In genomic region chrX:150849996-150850720, GRCh38 we compare ENCODE assay signal across 27 cellular contexts. TPM values are rescaled to one million over a fixed set of nuclear protein-coding genes. Genes with fewer than 3 reads are reported as not detected.
DNase-seq lines count a peak whose midpoint lies in the region; ATAC-seq, FAIRE-seq and TF ChIP-seq lines count a peak whose summit lies in the region.
"Had no signal": no experiment of that assay in that cellular context is flagged by ENCODE, and none has a peak within 500 bp of the region (broad histone marks: within the 10 kb centered on the region; RNA-seq: fewer than 3 reads in every experiment).

No MANE protein-coding gene starts in this region.

- H3K36me3 ChIP-seq in RWPE2 (ENCODE audit: low read depth), result no peaks in the 10 kb centered on the region
- no peaks in the 10 kb centered on the region for H3K36me3 ChIP-seq in suprapubic skin
- no peaks in the 10 kb centered on the region for H3K36me3 ChIP-seq in pancreas
- no peaks in the 10 kb centered on the region for H3K36me3 ChIP-seq in GM23338 (ENCODE audit: insufficient read depth)
- H3K36me3 ChIP-seq: HAP-1, heart right ventricle had no signal

- TF ChIP-seq POLR2A in suprapubic skin (IDR thresholded peaks at IDR 0.05), result no peak

- H3K9me2 ChIP-seq in GM23338 (ENCODE audit: insufficient read depth), result no peaks in the 10 kb centered on the region

- peaks cover 8% of the 10 kb centered on the region; the same call in 2 of the 3 replicates for H3K4me1 Mint-ChIP-seq in GM23338

- peaks cover 23% of the 10 kb centered on the region for H3K4me1 ChIP-seq in RWPE2 (ENCODE audit: insufficient read depth, poor library complexity, severe bottlenecking)
- peaks cover 10% of the 10 kb centered on the region for H3K4me1 ChIP-seq in foreskin keratinocyte
- peaks cover 3% of the 10 kb centered on the region for H3K4me1 ChIP-seq in suprapubic skin
- H3K4me1 ChIP-seq in pancreas, result peaks cover 0 to 4% (median 0%) of the 10 kb centered on the region in 3 donors
- no peaks in the 10 kb centered on the region for H3K4me1 ChIP-seq in GM23338 (ENCODE audit: insufficient read depth)
- H3K4me1 ChIP-seq: Caco-2, HAP-1 had no signal

- WGBS in suprapubic skin, result 72% methylated on average over 2 of the region's 3 CpGs
- 60 to 92% methylated on average over 3 of the region's 3 CpGs for WGBS in pancreas, 2 donors

- no peak overlapping the region for H2AFZ ChIP-seq in GM23338

- no peak overlapping the region for H3K4me3 Mint-ChIP-seq in GM23338
- H3K4me3 Mint-ChIP-seq: activated CD4-positive, alpha-beta memory T cell treated with anti-CD3 and anti-CD28 coated beads for 36 hours; activated naive CD4-positive, alpha-beta T cell treated with anti-CD3 and anti-CD28 coated beads, Interleukin-2, amount 50 U/mL, for 24 hours; activated T-helper 17 cell treated with anti-CD3 and anti-CD28 coated beads, Interleukin-2, amount 50 U/mL, for 72 hours had no signal

- no peaks in the 10 kb centered on the region for H3K27me3 Mint-ChIP-seq in GM23338 (ENCODE audit: insufficient read depth, low read depth, poor library complexity)
- H3K27me3 Mint-ChIP-seq: activated CD4-positive, alpha-beta memory T cell treated with anti-CD3 and anti-CD28 coated beads for 36 hours; activated naive CD4-positive, alpha-beta T cell treated with anti-CD3 and anti-CD28 coated beads, Interleukin-2, amount 50 U/mL, for 24 hours; activated T-helper 17 cell treated with anti-CD3 and anti-CD28 coated beads, Interleukin-2, amount 50 U/mL, for 72 hours had no signal

- no peak for TF ChIP-seq EP300 in suprapubic skin (IDR thresholded peaks at IDR 0.05)

- H3K9me3 Mint-ChIP-seq in activated naive CD4-positive, alpha-beta T cell treated with anti-CD3 and anti-CD28 coated beads, Interleukin-2, amount 50 U/mL, for 72 hours, result peaks cover 0 to 2% of the 10 kb centered on the region in 2 donors
- no peaks in the 10 kb centered on the region for H3K9me3 Mint-ChIP-seq in GM23338
- H3K9me3 Mint-ChIP-seq: activated CD4-positive, alpha-beta memory T cell treated with anti-CD3 and anti-CD28 coated beads for 36 hours; activated naive CD4-positive, alpha-beta T cell treated with anti-CD3 and anti-CD28 coated beads, Interleukin-2, amount 50 U/mL, for 24 hours; activated T-helper 17 cell treated with anti-CD3 and anti-CD28 coated beads, Interleukin-2, amount 50 U/mL, for 72 hours had no signal

- H4K20me1 ChIP-seq in GM23338 (replicated peaks; ENCODE audit: insufficient read depth), result no peaks in the 10 kb centered on the region

- H3K4me3 ChIP-seq in RWPE2 (ENCODE audit: severe bottlenecking) (no peak overlapping the region), suprapubic skin (no peak overlapping the region), pancreas (no peak overlapping the region), GM23338 (no peak overlapping the region)
- H3K4me3 ChIP-seq: GM12878, HAP-1, heart right ventricle had no signal

- H3K9me3 ChIP-seq in RWPE2 (ENCODE audit: severe bottlenecking), result no peaks in the 10 kb centered on the region
- H3K9me3 ChIP-seq in suprapubic skin, result no peaks in the 10 kb centered on the region
- no peaks in the 10 kb centered on the region for H3K9me3 ChIP-seq in pancreas
- H3K9me3 ChIP-seq: Caco-2, HAP-1, heart right ventricle had no signal

- intact Hi-C loops in pancreas (cut with DNase I), result no loop called here

- H3K27me3 ChIP-seq in RWPE2 (ENCODE audit: insufficient read depth, poor library complexity, severe bottlenecking) (no peaks in the 10 kb centered on the region), foreskin keratinocyte (no peaks in the 10 kb centered on the region), suprapubic skin (no peaks in the 10 kb centered on the region), pancreas (no peaks in the 10 kb centered on the region), GM23338 (ENCODE audit: insufficient read depth) (no peaks in the 10 kb centered on the region)
- H3K27me3 ChIP-seq: heart right ventricle had no signal

- no peak overlapping the region for H3K27ac Mint-ChIP-seq in activated naive CD4-positive, alpha-beta T cell treated with anti-CD3 and anti-CD28 coated beads, Interleukin-2, amount 50 U/mL, for 72 hours
- H3K27ac Mint-ChIP-seq in GM23338, result no peak overlapping the region
- H3K27ac Mint-ChIP-seq: activated CD4-positive, alpha-beta memory T cell treated with anti-CD3 and anti-CD28 coated beads for 36 hours; activated naive CD4-positive, alpha-beta T cell treated with anti-CD3 and anti-CD28 coated beads, Interleukin-2, amount 50 U/mL, for 24 hours; activated T-helper 17 cell treated with anti-CD3 and anti-CD28 coated beads, Interleukin-2, amount 50 U/mL, for 72 hours had no signal

- H3K36me3 Mint-ChIP-seq in activated naive CD4-positive, alpha-beta T cell treated with anti-CD3 and anti-CD28 coated beads, Interleukin-2, amount 50 U/mL, for 72 hours, result peaks cover 0 to 2% of the 10 kb centered on the region in 2 donors
- peaks cover 3% of the 10 kb centered on the region; the same call in 1 of the 3 replicates for H3K36me3 Mint-ChIP-seq in GM23338 (ENCODE audit: low read depth)

- H3K79me2 ChIP-seq in GM23338 (replicated peaks; ENCODE audit: insufficient read depth), result no peaks in the 10 kb centered on the region; the same call in 1 of the 2 replicates

- no peaks in the 10 kb centered on the region for H3F3A ChIP-seq in GM23338 (replicated peaks; ENCODE audit: low read depth)

- ATAC-seq in RWPE2 (ENCODE audit: low read depth) (peak; percentile 17; the same call in 1 of the 3 replicates), foreskin keratinocyte (peak; percentile 32), pancreas (no peak), GM23338 (no peak)
- no peak for ATAC-seq in activated naive CD4-positive, alpha-beta T cell treated with anti-CD3 and anti-CD28 coated beads, Interleukin-2, amount 50 U/mL, for 72 hours
- ATAC-seq: GM12878, heart right ventricle, left cardiac atrium had no signal

- H3K4me2 ChIP-seq in GM23338, result no peak overlapping the region

- FAIRE-seq in pancreas (lab: Jason Lieb, UNC), result no peak
- FAIRE-seq: endothelial cell of umbilical vein, small intestine, urothelium cell line had no signal

- DNase-seq in NOMO-1 treated with DMSO at 0.1 percent for 48 hours (lab: John Stamatoyannopoulos, UW; ENCODE audit: unreplicated experiment), result peak; percentile 34
- DNase-seq in NOMO-1 treated with dmso at 0.1 percent for 144 hours (lab: John Stamatoyannopoulos, UW; ENCODE audit: unreplicated experiment), result no peak
- DNase-seq in RWPE2 (ENCODE audit: low spot score), result no peak
- DNase-seq in foreskin keratinocyte, result peak; percentile 36 to 58
- no peak for DNase-seq in suprapubic skin (ENCODE audit: low spot score in 2 of 2)
- no peak for DNase-seq in activated naive CD4-positive, alpha-beta T cell treated with anti-CD3 and anti-CD28 coated beads, Interleukin-2, amount 50 U/mL, for 72 hours (ENCODE audit: low spot score in 2 of 2)
- no peak for DNase-seq in pancreas
- DNase-seq in GM23338 (ENCODE audit: low spot score), result no peak
- DNase-seq: activated CD4-positive, alpha-beta memory T cell treated with anti-CD3 and anti-CD28 coated beads for 36 hours; activated CD8-positive, alpha-beta memory T cell treated with anti-CD3 and anti-CD28 coated beads, Interleukin-2, amount 50 U/mL, for 48 hours; aorta; Caco-2; heart right ventricle; left cardiac atrium; mesenchymal stem cell; NCI-H1417; NCI-H526; small intestine; stimulated activated CD4-positive, alpha-beta T cell treated with anti-CD3 and anti-CD28 coated beads, Interleukin-2, amount 100 ng/mL, for 24 hours; substantia nigra; SW 1271 had no signal

- TF ChIP-seq CTCF in RWPE2 (IDR thresholded peaks at IDR 0.05; ENCODE audit: poor library complexity, severe bottlenecking) (no peak), foreskin keratinocyte (conservative IDR thresholded peaks at IDR 0.05) (no peak), suprapubic skin (IDR thresholded peaks at IDR 0.05) (no peak), pancreas (IDR thresholded peaks at IDR 0.05) (no peak), GM23338 (conservative IDR thresholded peaks at IDR 0.05; ENCODE audit: low read depth in 2 of 2) (no peak)

- peak overlapping the region; percentile 69 for H3K27ac ChIP-seq in RWPE2 (ENCODE audit: poor library complexity, severe bottlenecking)
- H3K27ac ChIP-seq in foreskin keratinocyte, result no peak overlapping the region
- peak overlapping the region; percentile 56 for H3K27ac ChIP-seq in suprapubic skin
- H3K27ac ChIP-seq in pancreas, result no peak overlapping the region
- H3K27ac ChIP-seq in GM23338 (ENCODE audit: low read depth), result no peak overlapping the region

TF ChIP-seq in GM23338, 12 proteins besides CTCF, POLR2A, EP300 and RAD21 (continues in another document):
- no peak for TF ChIP-seq JUNB (IDR thresholded peaks at IDR 0.05; ENCODE audit: unreplicated experiment)

RNA-seq across cellular contexts. Expression of gene CD99L2, which starts 48.3 kb away (rescaled TPM):
- total RNA-seq in foreskin keratinocyte (11.2 and 12.1 TPM in 2 replicates), suprapubic skin (10 to 100 TPM; 12.6 to 24.5 (median 18.7) TPM), pancreas (10 to 100 TPM; 10.4 to 16.9 (median 15.7) TPM)
- polyA plus RNA-seq in foreskin keratinocyte (7.0 and 8.6 TPM in 2 replicates), pancreas (10 to 100 TPM; 17.7 to 25.1 TPM), GM23338 (2016; fragmentation: Nextera tagmentation; extraction: Ambion mirVana) (2.3 and 2.6 TPM in 2 replicates)
- total RNA-seq in activated naive CD4-positive, alpha-beta T cell treated with anti-CD3 and anti-CD28 coated beads, Interleukin-2, amount 50 U/mL, for 72 hours, result 1 to 10 TPM; 8.8 to 9.7 TPM
- 6.4 and 7.2 TPM in 2 replicates for total RNA-seq in GM23338 (2014; rRNA removed; shearing (Covaris generic))

Comparison
In these comparisons a context has a peak if more than half of its experiments do, and no peak if none do; other contexts are left out.
1. DNase-seq: peak in NOMO-1 treated with DMSO at 0.1 percent for 48 hours (single experiment) and foreskin keratinocyte (2 of 2); none in NOMO-1 treated with dmso at 0.1 percent for 144 hours (single experiment), RWPE2 (single experiment), suprapubic skin (0 of 2), activated naive CD4-positive, alpha-beta T cell treated with anti-CD3 and anti-CD28 coated beads, Interleukin-2, amount 50 U/mL, for 72 hours (0 of 2), pancreas (0 of 6) and GM23338 (single experiment).
2. ATAC-seq: peak in RWPE2 (single experiment) and foreskin keratinocyte (single experiment); none in activated naive CD4-positive, alpha-beta T cell treated with anti-CD3 and anti-CD28 coated beads, Interleukin-2, amount 50 U/mL, for 72 hours (0 of 2), pancreas (0 of 4) and GM23338 (single experiment).
3. H3K27ac ChIP-seq: peak in RWPE2 (single experiment) and suprapubic skin (single experiment); none in foreskin keratinocyte (single experiment), pancreas (0 of 4) and GM23338 (single experiment).